12 cellular contexts compared by ENCODE assay signal in genomic region chr7:111528331-111528730, GRCh38. TPM values are rescaled to one million over a fixed set of nuclear protein-coding genes. Genes with fewer than 3 reads are reported as not detected.
DNase-seq lines count a peak whose midpoint lies in the region; ATAC-seq and TF ChIP-seq lines count a peak whose summit lies in the region.
"Had no signal": no experiment of that assay in that cellular context is flagged by ENCODE, and none has a peak within 500 bp of the region (broad histone marks: within the 10 kb centered on the region; RNA-seq: fewer than 3 reads in every experiment).

No MANE protein-coding gene starts in this region.

- CTCF ChIA-PET in PC-9 (lab: Charles Lee) = no interaction called here
- CTCF ChIA-PET in naive thymus-derived CD4-positive, alpha-beta T cell (lab: Charles Lee) = no interaction called here

- no peaks in the 10 kb centered on the region for H3K9me3 Mint-ChIP-seq in naive thymus-derived CD4-positive, alpha-beta T cell
- H3K9me3 Mint-ChIP-seq: neural progenitor cell had no signal

- no peak overlapping the region for H3K4me3 ChIP-seq in PC-9
- no peak overlapping the region for H3K4me3 ChIP-seq in naive thymus-derived CD4-positive, alpha-beta T cell (ENCODE audit: low read length)
- H3K4me3 ChIP-seq: neural progenitor cell had no signal

- H3K27me3 ChIP-seq in PC-9 (ENCODE audit: insufficient read depth, low read depth) = no peaks in the 10 kb centered on the region
- H3K27me3 ChIP-seq in naive thymus-derived CD4-positive, alpha-beta T cell (ENCODE audit: control insufficient read depth in 2 of 2, insufficient read depth in 2 of 2, low read length in 2 of 2) = no peaks in the 10 kb centered on the region
- H3K27me3 ChIP-seq: neural progenitor cell had no signal

- H3K4me1 Mint-ChIP-seq in naive thymus-derived CD4-positive, alpha-beta T cell = peaks cover 4 to 36% (median 19%) of the 10 kb centered on the region in 7 donors
- H3K4me1 Mint-ChIP-seq: neural progenitor cell had no signal

- BruUV-seq in PC-9 (replicated peaks; lab: Mats Ljungman, UMichigan) = no TSS peak

- H3K4me3 Mint-ChIP-seq in naive thymus-derived CD4-positive, alpha-beta T cell = no peak overlapping the region
- H3K4me3 Mint-ChIP-seq: neural progenitor cell had no signal

- H2AFZ ChIP-seq in PC-9 = no peak overlapping the region
- H2AFZ ChIP-seq: neural progenitor cell had no signal

- no peaks in the 10 kb centered on the region for H3F3A ChIP-seq in PC-9 (ENCODE audit: insufficient read depth, low read depth)

- H3K36me3 Mint-ChIP-seq in naive thymus-derived CD4-positive, alpha-beta T cell = peaks cover 0 to 33% (median 0%) of the 10 kb centered on the region in 5 donors
- H3K36me3 Mint-ChIP-seq: neural progenitor cell had no signal

- no peak for TF ChIP-seq CTCF in PC-9 (conservative IDR thresholded peaks at IDR 0.05)

- no peak overlapping the region for H3K27ac Mint-ChIP-seq in naive thymus-derived CD4-positive, alpha-beta T cell
- H3K27ac Mint-ChIP-seq: neural progenitor cell had no signal

- H3K79me2 ChIP-seq in PC-9 (ENCODE audit: low read depth) = no peaks in the 10 kb centered on the region

- no peaks in the 10 kb centered on the region for H4K20me1 ChIP-seq in PC-9 (ENCODE audit: insufficient read depth)

- no peaks in the 10 kb centered on the region for H3K27me3 Mint-ChIP-seq in naive thymus-derived CD4-positive, alpha-beta T cell

- no peaks in the 10 kb centered on the region for H3K4me1 ChIP-seq in PC-9 (replicated peaks; ENCODE audit: insufficient read depth)
- H3K4me1 ChIP-seq in naive thymus-derived CD4-positive, alpha-beta T cell (ENCODE audit: control insufficient read depth in 2 of 2, insufficient read depth in 2 of 2, low read length in 2 of 2) = peaks cover 0 to 13% of the 10 kb centered on the region in 2 donors
- H3K4me1 ChIP-seq: neural progenitor cell had no signal

- H3K9me2 ChIP-seq in PC-9 (ENCODE audit: insufficient read depth) = no peaks in the 10 kb centered on the region

- no peaks in the 10 kb centered on the region for H3K9me3 ChIP-seq in PC-9 (ENCODE audit: insufficient read depth, low read depth)
- H3K9me3 ChIP-seq in naive thymus-derived CD4-positive, alpha-beta T cell (ENCODE audit: control insufficient read depth in 2 of 3, low read length in 3 of 3) = no peaks in the 10 kb centered on the region

- no peaks in the 10 kb centered on the region for H3K36me3 ChIP-seq in PC-9 (ENCODE audit: low read depth)
- H3K36me3 ChIP-seq in naive thymus-derived CD4-positive, alpha-beta T cell (ENCODE audit: control insufficient read depth in 2 of 3, insufficient read depth in 3 of 3, low read length in 3 of 3) = no peaks in the 10 kb centered on the region
- H3K36me3 ChIP-seq: neural progenitor cell had no signal

- POLR2A ChIA-PET in PC-9 (lab: Charles Lee; ENCODE audit: unreplicated experiment) = interaction anchor here (0.7 kb wide), 1 partner anchor 9 kb away, joined by 8 read pairs; no protein-coding TSS in a partner anchor
- POLR2A ChIA-PET in naive thymus-derived CD4-positive, alpha-beta T cell (lab: Charles Lee) = no interaction called here

- H3K27ac ChIP-seq in PC-9 = no peak overlapping the region
- no peak overlapping the region for H3K27ac ChIP-seq in naive thymus-derived CD4-positive, alpha-beta T cell (ENCODE audit: low read depth, low read length)
- H3K27ac ChIP-seq: neural progenitor cell had no signal

- ATAC-seq in GM18867 (IDR thresholded peaks at IDR 0.05; ENCODE audit: unreplicated experiment) = peak; percentile 69
- ATAC-seq in GM21737 (IDR thresholded peaks at IDR 0.05; ENCODE audit: unreplicated experiment) = peak; percentile 55
- peak; percentile 75 for ATAC-seq in HG03354 (IDR thresholded peaks at IDR 0.05; ENCODE audit: poor library complexity, severe bottlenecking, unreplicated experiment)
- no peak for ATAC-seq in naive thymus-derived CD4-positive, alpha-beta T cell

- DNase-seq in glomerular visceral epithelial cell (ENCODE audit: extremely low spot score) = peak; percentile 12
- DNase-seq in NCI-H69 (lab: John Stamatoyannopoulos, UW) = no peak
- DNase-seq in PC-9 = no peak
- no peak for DNase-seq in DMS53 (lab: John Stamatoyannopoulos, UW)
- no peak for DNase-seq in naive thymus-derived CD4-positive, alpha-beta T cell
- DNase-seq: activated naive CD4-positive, alpha-beta T cell; effector CD8-positive, alpha-beta T cell; NCI-H524 had no signal

- intact Hi-C loops in PC-9 (cut with micrococcal nuclease; ENCODE audit: unreplicated experiment) = no loop called here
- intact Hi-C loops in naive thymus-derived CD4-positive, alpha-beta T cell (cut with micrococcal nuclease) = no loop called here

- H3K4me2 ChIP-seq in PC-9 = no peak overlapping the region
- H3K4me2 ChIP-seq: neural progenitor cell had no signal

RNA-seq across cellular contexts. Expression of gene IMMP2L, which starts 34.0 kb away (rescaled TPM):
- total RNA-seq in PC-9 (2021) = 40.5 and 51.0 TPM in 2 replicates
- 10 to 100 TPM in 4 of 5 experiments, 1 to 10 TPM in 1; 9.7 to 20.8 (median 16.5) TPM for total RNA-seq in naive thymus-derived CD4-positive, alpha-beta T cell
- 10 to 100 TPM; 11.9 to 78.0 TPM for polyA plus RNA-seq in naive thymus-derived CD4-positive, alpha-beta T cell
